8 cellular contexts compared by ENCODE assay signal in the genomic region with DNA sequence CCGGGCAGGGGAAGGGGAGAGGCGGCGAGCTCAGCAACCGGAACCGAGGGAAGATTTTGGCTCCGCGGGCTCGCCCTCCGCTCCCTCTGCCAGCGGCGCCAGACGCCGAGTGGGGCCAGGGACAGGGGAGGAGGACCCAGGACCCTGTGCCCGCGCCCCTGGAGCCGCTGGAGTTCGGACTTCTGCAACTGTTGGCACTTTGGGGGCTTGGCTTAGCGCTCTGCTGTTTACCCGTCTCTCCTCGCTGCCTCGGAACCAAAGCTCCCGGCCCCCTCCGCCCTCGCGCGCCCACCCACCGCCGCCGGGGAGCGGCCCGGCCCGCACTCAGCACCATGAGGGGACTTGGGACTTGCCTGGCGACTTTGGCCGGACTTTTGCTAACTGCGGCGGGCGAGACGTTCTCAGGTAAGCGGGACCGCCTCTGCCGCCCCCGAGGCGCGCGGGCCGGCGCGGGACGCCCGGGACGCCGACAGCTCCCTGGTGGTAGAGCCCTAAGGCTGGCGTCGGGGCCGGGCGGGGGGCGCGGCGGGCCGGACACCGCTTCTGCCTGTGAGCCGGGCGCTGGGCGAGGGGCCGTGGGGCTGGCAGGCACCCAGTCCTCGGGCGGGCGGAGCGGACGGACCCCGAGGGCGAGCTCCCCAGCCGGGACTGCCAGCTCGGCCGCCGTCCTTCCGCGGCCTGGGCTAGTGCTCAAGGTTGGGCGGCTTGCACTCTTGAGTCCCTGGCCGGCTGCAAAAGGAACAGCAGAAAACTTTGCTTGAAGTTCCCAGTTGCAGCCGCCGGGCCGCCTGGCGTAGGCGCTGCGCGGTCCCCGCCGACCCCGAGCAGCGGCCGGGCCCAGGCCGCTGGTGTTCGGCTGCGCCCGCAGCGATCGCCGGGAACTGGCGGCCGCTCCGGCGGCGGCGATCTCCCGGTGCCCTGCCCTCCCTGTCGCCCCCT. TPM values are rescaled to one million over a fixed set of nuclear protein-coding genes. Genes with fewer than 3 reads are reported as not detected.
DNase-seq lines count a peak whose midpoint lies in the region; ATAC-seq and TF ChIP-seq lines count a peak whose summit lies in the region.

No MANE protein-coding gene starts in this region.

- intact Hi-C loops in left ventricle myocardium superior (cut with micrococcal nuclease), result no loop called here

- POLR2A ChIA-PET in activated CD4-positive, alpha-beta T cell treated with anti-CD3 and anti-CD28 coated beads, Interleukin-2, amount 10 ng/mL, durations not matched to agents 7 days and 5 days (lab: Charles Lee), result no interaction called here

- no peaks in the 10 kb centered on the region for H3K9me3 Mint-ChIP-seq in activated CD4-positive, alpha-beta T cell treated with anti-CD3 and anti-CD28 coated beads, Interleukin-2, amount 10 ng/mL, durations not matched to agents 7 days and 5 days
- no peaks in the 10 kb centered on the region for H3K9me3 Mint-ChIP-seq in progenitor cell of endocrine pancreas (ENCODE audit: low read depth)

- peak overlapping the region; percentile 13 for H3K4me3 ChIP-seq in Jurkat, Clone E6-1 (ENCODE audit: low read length)

- no peak overlapping the region for H3K4me3 Mint-ChIP-seq in activated CD4-positive, alpha-beta T cell treated with anti-CD3 and anti-CD28 coated beads, Interleukin-2, amount 10 ng/mL, durations not matched to agents 7 days and 5 days
- H3K4me3 Mint-ChIP-seq in progenitor cell of endocrine pancreas (ENCODE audit: low read depth), result peak overlapping the region; percentile 73

- H3K36me3 Mint-ChIP-seq in activated CD4-positive, alpha-beta T cell treated with anti-CD3 and anti-CD28 coated beads, Interleukin-2, amount 10 ng/mL, durations not matched to agents 7 days and 5 days (ENCODE audit: low read depth), result no peaks in the 10 kb centered on the region
- H3K36me3 Mint-ChIP-seq in progenitor cell of endocrine pancreas (ENCODE audit: insufficient read depth), result no peaks in the 10 kb centered on the region

- DNase-seq in activated CD4-positive, alpha-beta T cell treated with anti-CD3 and anti-CD28 coated beads for 48 hours, result peak; percentile 17
- DNase-seq in activated CD4-positive, alpha-beta T cell treated with anti-CD3 and anti-CD28 coated beads, Interleukin-2, amount 10 ng/mL, durations not matched to agents 7 days and 5 days, result no peak
- DNase-seq in Jurkat, Clone E6-1 (ENCODE audit: low read depth, low spot score), result no peak
- DNase-seq in astrocyte of the hippocampus (ENCODE audit: low read depth, low spot score) (peak; percentile 82), left ventricle myocardium superior (peak; percentile 72), progenitor cell of endocrine pancreas (ENCODE audit: low spot score, unreplicated experiment) (peak; percentile 53), NCI-H1436 treated with DMSO at 0.1 percent for 48 hours (lab: John Stamatoyannopoulos, UW) (no peak)

- H3K27me3 Mint-ChIP-seq in activated CD4-positive, alpha-beta T cell treated with anti-CD3 and anti-CD28 coated beads, Interleukin-2, amount 10 ng/mL, durations not matched to agents 7 days and 5 days, result peaks cover 48% of the 10 kb centered on the region
- peaks cover 17% of the 10 kb centered on the region for H3K27me3 Mint-ChIP-seq in progenitor cell of endocrine pancreas

- TF ChIP-seq CTCF in progenitor cell of endocrine pancreas (IDR thresholded peaks at IDR 0.05; ENCODE audit: unreplicated experiment), result no peak

- CTCF ChIA-PET in activated CD4-positive, alpha-beta T cell treated with anti-CD3 and anti-CD28 coated beads, Interleukin-2, amount 10 ng/mL, durations not matched to agents 7 days and 5 days (lab: Charles Lee), result interaction anchor here (1.2 kb wide), 1 partner anchor 12 kb away, joined by 4 read pairs; no protein-coding TSS in a partner anchor

- ATAC-seq in left ventricle myocardium superior (peak; percentile 37), HG03442 (IDR thresholded peaks at IDR 0.05; ENCODE audit: unreplicated experiment) (no peak)

- H3K4me1 Mint-ChIP-seq in activated CD4-positive, alpha-beta T cell treated with anti-CD3 and anti-CD28 coated beads, Interleukin-2, amount 10 ng/mL, durations not matched to agents 7 days and 5 days, result peaks cover 3% of the 10 kb centered on the region
- H3K4me1 Mint-ChIP-seq in progenitor cell of endocrine pancreas (ENCODE audit: low read depth), result peaks cover 8% of the 10 kb centered on the region

- H3K27ac Mint-ChIP-seq in activated CD4-positive, alpha-beta T cell treated with anti-CD3 and anti-CD28 coated beads, Interleukin-2, amount 10 ng/mL, durations not matched to agents 7 days and 5 days, result no peak overlapping the region
- H3K27ac Mint-ChIP-seq in progenitor cell of endocrine pancreas, result no peak overlapping the region

RNA-seq across cellular contexts. Expression of a gene that starts 0.6 kb away (rescaled TPM):
- total RNA-seq in activated CD4-positive, alpha-beta T cell treated with anti-CD3 and anti-CD28 coated beads, Interleukin-2, amount 10 ng/mL, durations not matched to agents 7 days and 5 days, result 10 to 100 TPM in 1 of 2 experiments, 1 to 10 TPM in 1; 5.1 to 10.5 TPM
- 1.6 TPM for polyA plus RNA-seq in Jurkat, Clone E6-1 (2012; ENCODE audit: insufficient read depth, insufficient read length)
- total RNA-seq in left ventricle myocardium superior (100 TPM), progenitor cell of endocrine pancreas (22.4 and 23.2 TPM in 2 replicates)

Comparison
In these comparisons a context has a peak if more than half of its experiments do, and no peak if none do; other contexts are left out.
1. DNase-seq: peak in activated CD4-positive, alpha-beta T cell treated with anti-CD3 and anti-CD28 coated beads for 48 hours (single experiment), astrocyte of the hippocampus (single experiment), left ventricle myocardium superior (single experiment) and progenitor cell of endocrine pancreas (single experiment); none in activated CD4-positive, alpha-beta T cell treated with anti-CD3 and anti-CD28 coated beads, Interleukin-2, amount 10 ng/mL, durations not matched to agents 7 days and 5 days (single experiment), Jurkat, Clone E6-1 (single experiment) and NCI-H1436 treated with DMSO at 0.1 percent for 48 hours (single experiment).